In genomic region chr11:3188496-3189192, GRCh38 we compare ENCODE assay signal across 18 cellular contexts. TPM values are rescaled to one million over a fixed set of nuclear protein-coding genes. Genes with fewer than 3 reads are reported as not detected.
"Had no signal": no experiment of that assay in that cellular context is flagged by ENCODE, and none has a peak within 500 bp of the region (broad histone marks: within the 10 kb centered on the region; RNA-seq: fewer than 3 reads in every experiment).

No MANE protein-coding gene starts in this region.

- H3K4me3 Mint-ChIP-seq: activated naive CD4-positive, alpha-beta T cell treated with anti-CD3 and anti-CD28 coated beads, Interleukin-2, amount 50 U/mL, for 24 hours; nephron had no signal

- H3K4me1 Mint-ChIP-seq: activated naive CD4-positive, alpha-beta T cell treated with anti-CD3 and anti-CD28 coated beads, Interleukin-2, amount 50 U/mL, for 24 hours; nephron had no signal

- H3K36me3 Mint-ChIP-seq: activated naive CD4-positive, alpha-beta T cell treated with anti-CD3 and anti-CD28 coated beads, Interleukin-2, amount 50 U/mL, for 24 hours had no signal

- H3K27ac Mint-ChIP-seq: activated naive CD4-positive, alpha-beta T cell treated with anti-CD3 and anti-CD28 coated beads, Interleukin-2, amount 50 U/mL, for 24 hours; activated T-helper 2 cell treated with anti-CD3 and anti-CD28 coated beads, Interferon-gamma antibody, Interleukin-2, Interleukin-4, amounts not matched to agents 10 μg/mL and 5 μg/mL and 100 μg/mL, durations not matched to agents 14 hours and 24 hours and 36 hours had no signal

- DNase-seq: activated CD4-positive, alpha-beta T cell treated with anti-CD3 and anti-CD28 coated beads, Interleukin-2, amount 50 U/mL, for 1 hour; activated T-cell treated with anti-CD3 and anti-CD28 coated beads, Interleukin-2, amount 50 U/mL, for 1 hour; kidney; left ventricle myocardium inferior; mesenchymal stem cell; stimulated activated CD4-positive, alpha-beta T cell treated with anti-CD3 and anti-CD28 coated beads, Interleukin-1b, Interleukin-23, amount 100 ng/mL, for 48 hours; stomach; testis; upper lobe of right lung had no signal

- H3K9me3 Mint-ChIP-seq: activated naive CD4-positive, alpha-beta T cell treated with anti-CD3 and anti-CD28 coated beads, Interleukin-2, amount 50 U/mL, for 24 hours; activated T-helper 2 cell treated with anti-CD3 and anti-CD28 coated beads, Interferon-gamma antibody, Interleukin-2, Interleukin-4, amounts not matched to agents 10 μg/mL and 5 μg/mL and 100 μg/mL, durations not matched to agents 14 hours and 24 hours and 36 hours had no signal

- ATAC-seq: psoas muscle, right lobe of liver, upper lobe of right lung had no signal

RNA-seq across cellular contexts. Expression of gene MRGPRG, which starts 30.0 kb away (rescaled TPM):
- total RNA-seq: activated T-helper 2 cell treated with anti-CD3 and anti-CD28 coated beads, Interferon-gamma antibody, Interleukin-2, Interleukin-4, amounts not matched to agents 10 μg/mL and 5 μg/mL and 100 μg/mL, durations not matched to agents 14 hours and 24 hours and 36 hours; adrenal gland; cardiac muscle cell; esophagus muscularis mucosa; kidney; left ventricle myocardium inferior; omental fat pad; psoas muscle; right lobe of liver; stomach; upper lobe of right lung had no signal

RNA-seq across cellular contexts. Expression of gene MRGPRE, which starts 43.6 kb away (rescaled TPM):
- total RNA-seq: activated T-helper 2 cell treated with anti-CD3 and anti-CD28 coated beads, Interferon-gamma antibody, Interleukin-2, Interleukin-4, amounts not matched to agents 10 μg/mL and 5 μg/mL and 100 μg/mL, durations not matched to agents 14 hours and 24 hours and 36 hours; adrenal gland; cardiac muscle cell; omental fat pad; psoas muscle; right lobe of liver; stomach; upper lobe of right lung had no signal
